8 cellular contexts compared by ENCODE assay signal in the genomic region with DNA sequence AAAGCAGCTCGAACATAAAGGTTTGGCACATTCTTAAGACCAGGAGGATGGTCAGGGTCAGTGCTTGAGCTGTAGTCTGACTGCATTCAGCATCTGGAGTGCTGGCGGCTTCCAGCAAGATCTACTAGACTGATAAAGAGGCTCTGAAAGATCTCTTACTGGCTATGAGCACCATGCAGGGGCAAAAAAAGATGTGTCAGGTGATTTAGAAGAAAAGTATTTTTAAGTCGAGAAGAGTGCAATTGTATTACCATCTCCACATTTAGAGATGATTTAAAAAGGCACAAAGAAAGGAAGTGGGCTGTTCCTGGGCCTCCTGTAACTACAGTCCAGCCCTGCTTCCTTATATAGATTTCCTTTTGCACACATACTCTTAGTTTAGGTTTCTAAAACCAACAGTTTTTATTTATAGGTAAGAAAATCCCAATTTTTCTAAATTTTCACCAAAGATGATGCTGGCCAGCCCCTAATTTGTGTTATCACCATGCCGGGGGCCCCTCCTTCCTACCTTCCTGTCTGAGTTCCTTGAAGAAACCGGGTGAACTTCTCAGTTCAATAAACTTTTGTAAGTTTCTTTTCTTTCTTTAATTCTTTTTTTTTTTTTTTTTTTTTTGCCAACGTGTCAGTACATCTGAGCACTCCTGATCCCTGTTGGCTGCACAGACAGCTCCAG.
DNase-seq lines count a peak whose midpoint lies in the region; ATAC-seq lines count a peak whose summit lies in the region.

No MANE protein-coding gene starts in this region.

- H4K91ac ChIP-seq in mesenchymal stem cell (ENCODE audit: low read length) = no peak overlapping the region

- H2AK5ac ChIP-seq in mesenchymal stem cell (ENCODE audit: low read length, severe bottlenecking) = no peak overlapping the region

- peak overlapping the region; percentile 89 for H3K9ac ChIP-seq in mesenchymal stem cell (ENCODE audit: low read length)

- H2BK15ac ChIP-seq in mesenchymal stem cell (ENCODE audit: low read depth, poor library complexity, severe bottlenecking) = no peak overlapping the region

- H3K4me3 ChIP-seq in CD4-positive, CD25-positive, alpha-beta regulatory T cell (ENCODE audit: low read depth, low read length) = peak overlapping the region; percentile 41
- peak overlapping the region in 1 of 2 experiments; percentile 13 for H3K4me3 ChIP-seq in mesenchymal stem cell (ENCODE audit: insufficient read depth in 1 of 2, low read depth in 1 of 2, low read length in 2 of 2)

- peak in 1 of 2 donors; percentile 43 for ATAC-seq in CD4-positive, CD25-positive, alpha-beta regulatory T cell (ENCODE audit: low read depth in 2 of 2)
- no peak for ATAC-seq in GM21717 (IDR thresholded peaks at IDR 0.05; ENCODE audit: unreplicated experiment)

- no peak overlapping the region for H4K8ac ChIP-seq in mesenchymal stem cell (ENCODE audit: low read length)

- no peak overlapping the region for H3K14ac ChIP-seq in mesenchymal stem cell (ENCODE audit: low read length in 2 of 2)

- peak overlapping the region in 1 of 2 experiments; percentile 77 for H3K4ac ChIP-seq in mesenchymal stem cell (ENCODE audit: low read depth in 1 of 2, low read length in 2 of 2)

- peaks cover 4% of the 10 kb centered on the region for H3K27me3 Mint-ChIP-seq in CD4-positive, CD25-positive, alpha-beta regulatory T cell

- H3K27me3 ChIP-seq in CD4-positive, CD25-positive, alpha-beta regulatory T cell (ENCODE audit: control insufficient read depth, insufficient read depth, low read length) = no peaks in the 10 kb centered on the region
- H3K27me3 ChIP-seq in mesenchymal stem cell (ENCODE audit: control insufficient read depth in 1 of 2, insufficient read depth in 1 of 2, low read length in 2 of 2) = no peaks in the 10 kb centered on the region

- H3K9me3 Mint-ChIP-seq in CD4-positive, CD25-positive, alpha-beta regulatory T cell = peaks cover 0 to 1% (median 0%) of the 10 kb centered on the region in 7 donors

- no peak overlapping the region for H2AFZ ChIP-seq in mesenchymal stem cell (ENCODE audit: low read depth, low read length)

- 18% methylated on average over 5 of the region's 6 CpGs for WGBS in mesenchymal stem cell

- H2BK5ac ChIP-seq in mesenchymal stem cell (ENCODE audit: low read depth, low read length, poor library complexity, severe bottlenecking) = peak overlapping the region; percentile 31

- H3K4me1 Mint-ChIP-seq in CD4-positive, CD25-positive, alpha-beta regulatory T cell = peaks cover 0 to 23% (median 19%) of the 10 kb centered on the region in 4 donors

- peak overlapping the region in 1 of 3 donors; percentile 55 for H3K27ac Mint-ChIP-seq in CD4-positive, CD25-positive, alpha-beta regulatory T cell

- no peak overlapping the region for H3K4me2 ChIP-seq in mesenchymal stem cell (ENCODE audit: low read length, poor library complexity, severe bottlenecking)

- H3K79me1 ChIP-seq in mesenchymal stem cell (replicated peaks; ENCODE audit: low read length, poor library complexity, severe bottlenecking) = no peaks in the 10 kb centered on the region

- peak overlapping the region; percentile 78 for H2BK120ac ChIP-seq in mesenchymal stem cell (ENCODE audit: low read depth, low read length)

- H3K36me3 Mint-ChIP-seq in CD4-positive, CD25-positive, alpha-beta regulatory T cell = no peaks in the 10 kb centered on the region

- no peak overlapping the region for H2BK12ac ChIP-seq in mesenchymal stem cell (ENCODE audit: low read length in 2 of 2)

- H3K4me3 Mint-ChIP-seq in CD4-positive, CD25-positive, alpha-beta regulatory T cell = peak overlapping the region in 3 of 4 donors; percentile 29 to 66 (median 41)

- no peaks in the 10 kb centered on the region for H3K9me3 ChIP-seq in CD4-positive, CD25-positive, alpha-beta regulatory T cell (ENCODE audit: control insufficient read depth in 2 of 2, low read length in 2 of 2)
- no peaks in the 10 kb centered on the region for H3K9me3 ChIP-seq in mesenchymal stem cell (ENCODE audit: control insufficient read depth, low read length)

- peak overlapping the region; percentile 28 to 76 for H3K18ac ChIP-seq in mesenchymal stem cell (ENCODE audit: low read depth in 1 of 2, low read length in 2 of 2)

- no peak overlapping the region for H3K23ac ChIP-seq in mesenchymal stem cell (ENCODE audit: low read length in 2 of 2)

- no peaks in the 10 kb centered on the region for H3K36me3 ChIP-seq in CD4-positive, CD25-positive, alpha-beta regulatory T cell (ENCODE audit: control insufficient read depth, insufficient read depth, low read length)
- no peaks in the 10 kb centered on the region for H3K36me3 ChIP-seq in mesenchymal stem cell (ENCODE audit: control insufficient read depth in 1 of 2, insufficient read depth in 2 of 2, low read depth in 1 of 2, low read length in 2 of 2)

- H3K4me1 ChIP-seq in CD4-positive, CD25-positive, alpha-beta regulatory T cell (ENCODE audit: control insufficient read depth, insufficient read depth, low read length, poor library complexity, severe bottlenecking) = peaks cover 9% of the 10 kb centered on the region
- H3K4me1 ChIP-seq in mesenchymal stem cell (ENCODE audit: control insufficient read depth, insufficient read depth, low read depth, low read length) = peaks cover 13% of the 10 kb centered on the region

- DNase-seq in CD4-positive, CD25-positive, alpha-beta regulatory T cell = peak in 1 of 3 donors; percentile 67
- DNase-seq in HT-29 (ENCODE audit: low spot score) (peak; percentile 44), astrocyte of the hippocampus (ENCODE audit: low read depth, low spot score) (peak; percentile 49), mesenchymal stem cell (peak; percentile 76), NCI-H2029 (lab: John Stamatoyannopoulos, UW) (no peak), NCI-H1048 (lab: John Stamatoyannopoulos, UW) (no peak), NCI-H128 (lab: John Stamatoyannopoulos, UW; ENCODE audit: unreplicated experiment) (no peak)

- H3K27ac ChIP-seq in CD4-positive, CD25-positive, alpha-beta regulatory T cell (ENCODE audit: insufficient read depth, low read length, poor library complexity, severe bottlenecking) = no peak overlapping the region
- H3K27ac ChIP-seq in mesenchymal stem cell (ENCODE audit: low read length, poor library complexity, severe bottlenecking) = peak overlapping the region; percentile 67

Comparison
In these comparisons a context has a peak if more than half of its experiments do, and no peak if none do; other contexts are left out.
1. DNase-seq: peak in HT-29 (single experiment), astrocyte of the hippocampus (single experiment) and mesenchymal stem cell (single experiment); none in NCI-H2029 (single experiment), NCI-H1048 (single experiment) and NCI-H128 (single experiment).